In genomic region chr2:96305091-96305978, GRCh38 we compare ENCODE assay signal across 1 cellular context.
A peak's percentile ranks its signal among the peaks of the same experiment; 100 is the strongest.
TF ChIP-seq lines count a peak whose summit lies in the region.

Gene SNRNP200, minus strand, starts transcription at chr2:96305546. Its CDS starts 109 bp downstream, at chr2:96305437.

TF ChIP-seq in HepG2, 621 proteins besides CTCF, POLR2A, EP300 and RAD21 (continued from another document and continues in another):
- peak; percentile 97 for TF ChIP-seq ZNF280D (CRISPR knock-in tag; IDR thresholded peaks at IDR 0.05)
- no peak for TF ChIP-seq RORA (CRISPR knock-in tag; IDR thresholded peaks at IDR 0.05)
- peak; percentile 99 for TF ChIP-seq SALL2 (CRISPR knock-in tag; IDR thresholded peaks at IDR 0.05)
- no peak; the same call in 1 of the 2 replicates for TF ChIP-seq NCOA5 (CRISPR knock-in tag; IDR thresholded peaks at IDR 0.05)
- TF ChIP-seq MXD4 (CRISPR knock-in tag; IDR thresholded peaks at IDR 0.05), result peak; percentile 89
- TF ChIP-seq RNF2 (conservative IDR thresholded peaks at IDR 0.05; ENCODE audit: low read depth), result peak; percentile 53; the same call in 1 of the 2 replicates
- peak; percentile 79; the same call in 1 of the 2 replicates for TF ChIP-seq ZNF30 (CRISPR knock-in tag; IDR thresholded peaks at IDR 0.05)
- TF ChIP-seq ARID3A (IDR thresholded peaks at IDR 0.05; ENCODE audit: low read depth, low read length), result no peak
- peak; percentile 96 for TF ChIP-seq ZNF224 (CRISPR knock-in tag; IDR thresholded peaks at IDR 0.05)
- peak; percentile 98 for TF ChIP-seq ASH2L (IDR thresholded peaks at IDR 0.05; ENCODE audit: insufficient read length, low read depth, low read length)
- peak; percentile 88 for TF ChIP-seq ZNF317 (CRISPR knock-in tag; IDR thresholded peaks at IDR 0.05)
- TF ChIP-seq ZNF34 (CRISPR knock-in tag; IDR thresholded peaks at IDR 0.05; ENCODE audit: borderline replicate concordance), result peak; percentile 100
- TF ChIP-seq ZBTB34 (CRISPR knock-in tag; IDR thresholded peaks at IDR 0.05), result no peak
- 0 out of 2 replicates have a peak, but pooled peaks have one; percentile 64 for TF ChIP-seq SNAI1 (CRISPR knock-in tag; IDR thresholded peaks at IDR 0.05; ENCODE audit: borderline replicate concordance)
- TF ChIP-seq SMYD3 (CRISPR knock-in tag; IDR thresholded peaks at IDR 0.05), result no peak
- TF ChIP-seq ZBTB44 (CRISPR knock-in tag; IDR thresholded peaks at IDR 0.05), result no peak; the same call in 1 of the 2 replicates
- peak; percentile 95 for TF ChIP-seq THAP9 (CRISPR knock-in tag; IDR thresholded peaks at IDR 0.05; ENCODE audit: borderline replicate concordance)
- no peak; the same call in none of the 2 replicates for TF ChIP-seq ZNF430 (CRISPR knock-in tag; IDR thresholded peaks at IDR 0.05)
- TF ChIP-seq ZNF724P (CRISPR knock-in tag; IDR thresholded peaks at IDR 0.05; ENCODE audit: borderline replicate concordance), result peak; percentile 78; the same call in 1 of the 2 replicates
- no peak for TF ChIP-seq RAD51 (IDR thresholded peaks at IDR 0.05; ENCODE audit: borderline replicate concordance)
- TF ChIP-seq ZNF207 (IDR thresholded peaks at IDR 0.05; ENCODE audit: borderline replicate concordance), result no peak
- peak; percentile 99 for TF ChIP-seq ZNF556 (CRISPR knock-in tag; IDR thresholded peaks at IDR 0.05; ENCODE audit: borderline replicate concordance)
- TF ChIP-seq ZNF646 (CRISPR knock-in tag; IDR thresholded peaks at IDR 0.05), result no peak; the same call in 1 of the 2 replicates
- TF ChIP-seq MYC (CRISPR knock-in tag; IDR thresholded peaks at IDR 0.05; ENCODE audit: borderline replicate concordance), result peak; percentile 98
- TF ChIP-seq ZSCAN21 (CRISPR knock-in tag; IDR thresholded peaks at IDR 0.05; ENCODE audit: borderline replicate concordance), result no peak; the same call in 1 of the 2 replicates
- TF ChIP-seq NR2C2 (CRISPR knock-in tag; IDR thresholded peaks at IDR 0.05; ENCODE audit: borderline replicate concordance), result peak; percentile 100
- peak; percentile 88; the same call in 1 of the 2 replicates for TF ChIP-seq ZNF83 (CRISPR knock-in tag; IDR thresholded peaks at IDR 0.05; ENCODE audit: borderline replicate concordance)
- peak; percentile 57; the same call in 1 of the 2 replicates for TF ChIP-seq REPIN1 (CRISPR knock-in tag; IDR thresholded peaks at IDR 0.05; ENCODE audit: borderline replicate concordance, low read depth)
- no peak for TF ChIP-seq ZFP1 (CRISPR knock-in tag; IDR thresholded peaks at IDR 0.05)
- TF ChIP-seq CCDC6 (CRISPR knock-in tag; IDR thresholded peaks at IDR 0.05), result peak; percentile 70
- TF ChIP-seq SPEN (CRISPR knock-in tag; IDR thresholded peaks at IDR 0.05; ENCODE audit: low read depth), result peak; percentile 99
- TF ChIP-seq TSC22D2 (CRISPR knock-in tag; IDR thresholded peaks at IDR 0.05; ENCODE audit: borderline replicate concordance), result peak; percentile 36; the same call in 1 of the 2 replicates
- TF ChIP-seq ZNF20 (CRISPR knock-in tag; IDR thresholded peaks at IDR 0.05), result no peak
- TF ChIP-seq THAP11 (CRISPR knock-in tag; IDR thresholded peaks at IDR 0.05), result peak; percentile 97
- peak; percentile 100 for TF ChIP-seq GABPB1 (CRISPR knock-in tag; IDR thresholded peaks at IDR 0.05)
- peak; percentile 88; the same call in 1 of the 2 replicates for TF ChIP-seq AKNA (CRISPR knock-in tag; IDR thresholded peaks at IDR 0.05; ENCODE audit: borderline replicate concordance)
- TF ChIP-seq NFE2L2 (IDR thresholded peaks at IDR 0.05; ENCODE audit: low read length), result no peak
